Comparison of ENCODE assay signal across 28 cellular contexts in genomic region chr15:99366013-99366412, GRCh38.
"Had no signal": no experiment of that assay in that cellular context is flagged by ENCODE, and none has a peak within 500 bp of the region (broad histone marks: within the 10 kb centered on the region; RNA-seq: fewer than 3 reads in every experiment).

No MANE protein-coding gene starts in this region.

- H3K27ac Mint-ChIP-seq: activated CD4-positive, alpha-beta T cell treated with anti-CD3 and anti-CD28 coated beads, Interleukin-2, amount 10 ng/mL, durations not matched to agents 24 days and 14 days; activated CD8-positive, alpha-beta T cell treated with anti-CD3 and anti-CD28 coated beads for 36 hours; activated naive CD8-positive, alpha-beta T cell treated with anti-CD3 and anti-CD28 coated beads for 36 hours; activated T-cell treated with anti-CD3 and anti-CD28 coated beads, Interleukin-2, amount 50 U/mL, for 72 hours; activated T-helper 17 cell treated with anti-CD3 and anti-CD28 coated beads, Interleukin-2, amount 50 U/mL, for 72 hours had no signal

- H3K27ac ChIP-seq: brain microvascular endothelial cell, SJCRH30, SK-N-MC had no signal

- DNase-seq: activated CD4-positive, alpha-beta T cell treated with anti-CD3 and anti-CD28 coated beads, Interleukin-2, amount 10 ng/mL, durations not matched to agents 24 days and 14 days; activated CD4-positive, alpha-beta T cell treated with anti-CD3 and anti-CD28 coated beads, Interleukin-2, amount 50 U/mL, for 4 hours; activated effector memory CD4-positive, alpha-beta T cell treated with anti-CD3 and anti-CD28 coated beads, Interleukin-2, amount 50 U/mL, for 16 hours; activated naive CD4-positive, alpha-beta T cell; activated naive CD4-positive, alpha-beta T cell treated with anti-CD3 and anti-CD28 coated beads, Interleukin-2, amount 50 U/mL, for 16 hours; activated T-cell treated with anti-CD3 and anti-CD28 coated beads, Interleukin-2, amount 50 U/mL, for 1 hour; activated T-cell treated with anti-CD3 and anti-CD28 coated beads, Interleukin-2, amount 50 U/mL, for 72 hours; amniotic stem cell; aorta; brain microvascular endothelial cell; central memory CD4-positive, alpha-beta T cell; NCI-H1048; NCI-H1105 treated with DMSO at 0.1 percent for 48 hours; NCI-H1436; NCI-H1694; NCI-H1930; NCI-H2081 treated with DMSO at 0.1 percent for 48 hours; NCI-H510A; NCI-H69; NCI-H82; SHP77; SJCRH30; T1000 had no signal

- H3K27me3 Mint-ChIP-seq: activated CD4-positive, alpha-beta T cell treated with anti-CD3 and anti-CD28 coated beads, Interleukin-2, amount 10 ng/mL, durations not matched to agents 24 days and 14 days; activated CD8-positive, alpha-beta T cell treated with anti-CD3 and anti-CD28 coated beads for 36 hours; activated naive CD8-positive, alpha-beta T cell treated with anti-CD3 and anti-CD28 coated beads for 36 hours; activated T-helper 17 cell treated with anti-CD3 and anti-CD28 coated beads, Interleukin-2, amount 50 U/mL, for 72 hours had no signal

- H3K4me3 Mint-ChIP-seq: activated CD4-positive, alpha-beta T cell treated with anti-CD3 and anti-CD28 coated beads, Interleukin-2, amount 10 ng/mL, durations not matched to agents 24 days and 14 days; activated CD8-positive, alpha-beta T cell treated with anti-CD3 and anti-CD28 coated beads for 36 hours; activated naive CD8-positive, alpha-beta T cell treated with anti-CD3 and anti-CD28 coated beads for 36 hours; activated T-cell treated with anti-CD3 and anti-CD28 coated beads, Interleukin-2, amount 50 U/mL, for 72 hours; activated T-helper 17 cell treated with anti-CD3 and anti-CD28 coated beads, Interleukin-2, amount 50 U/mL, for 72 hours had no signal

- ATAC-seq: activated T-cell treated with anti-CD3 and anti-CD28 coated beads, Interleukin-2, amount 50 U/mL, for 72 hours; Panc1 had no signal

- H3K36me3 ChIP-seq: brain microvascular endothelial cell, SJCRH30 had no signal

- H3K4me3 ChIP-seq: SJCRH30, SK-N-MC had no signal

- H3K27me3 ChIP-seq: brain microvascular endothelial cell, SJCRH30 had no signal

- H3K4me1 ChIP-seq: SJCRH30 had no signal
